19 cellular contexts compared by ENCODE assay signal in the genomic region with DNA sequence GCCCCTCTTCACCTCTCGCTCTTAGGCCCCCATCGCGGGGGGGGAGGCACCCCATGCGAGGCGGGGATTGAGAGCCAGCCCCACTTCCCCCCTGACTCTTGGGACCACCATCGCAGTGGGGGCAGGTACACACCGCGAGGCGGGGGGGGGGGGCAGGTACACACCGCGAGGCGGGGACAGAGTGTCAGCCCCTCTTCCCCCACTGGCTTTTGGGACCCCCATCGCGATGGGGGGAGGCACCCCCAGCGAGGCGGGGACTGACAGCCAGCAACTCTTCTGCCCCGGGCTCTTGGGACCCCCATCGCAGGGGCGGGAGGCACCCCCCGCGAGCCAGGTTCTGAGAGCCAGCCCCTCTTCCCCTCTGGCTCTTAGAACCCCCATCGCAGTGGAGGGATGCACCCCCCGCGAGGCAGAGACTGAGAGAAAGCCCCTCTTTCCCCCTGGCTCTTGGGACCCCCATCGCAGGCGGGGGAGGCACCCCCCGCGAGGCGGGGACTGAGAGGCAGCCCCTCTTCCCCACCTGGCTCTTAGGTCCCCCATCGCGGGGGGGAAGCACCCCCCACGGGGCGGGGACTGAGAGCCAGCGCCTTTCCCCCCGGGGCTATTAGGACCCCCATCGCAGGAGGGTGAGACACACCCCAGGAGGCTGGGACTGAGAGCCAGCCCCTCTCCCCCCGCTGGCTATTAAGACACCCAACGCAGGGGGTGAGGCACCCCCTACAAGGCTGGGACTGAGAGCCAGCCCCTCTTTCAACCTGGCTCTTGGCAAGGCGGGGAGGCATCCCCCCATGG.
DNase-seq lines count a peak whose midpoint lies in the region; ATAC-seq, FAIRE-seq and TF ChIP-seq lines count a peak whose summit lies in the region.
"Had no signal": no experiment of that assay in that cellular context is flagged by ENCODE, and none has a peak within 500 bp of the region (broad histone marks: within the 10 kb centered on the region; RNA-seq: fewer than 3 reads in every experiment).

No MANE protein-coding gene starts in this region.

- no peaks in the 10 kb centered on the region for H3K9me3 ChIP-seq in A549
- no peaks in the 10 kb centered on the region for H3K9me3 ChIP-seq in BE2C
- no peaks in the 10 kb centered on the region for H3K9me3 ChIP-seq in HepG2 (ENCODE audit: low read length)
- H3K9me3 ChIP-seq: suprapubic skin had no signal

- no peak overlapping the region for H2AFZ ChIP-seq in HepG2 (ENCODE audit: low read length)

- FAIRE-seq in A549 (lab: Jason Lieb, UNC) (no peak), HepG2 (lab: Jason Lieb, UNC) (no peak), H54 (lab: Jason Lieb, UNC) (no peak)
- FAIRE-seq: H1 had no signal

- H3K4me3 ChIP-seq in A549, result no peak overlapping the region
- no peak overlapping the region for H3K4me3 ChIP-seq in BE2C (ENCODE audit: low read depth, low read length)
- no peak overlapping the region for H3K4me3 ChIP-seq in HepG2 (replicated peaks in 1 of 3; ENCODE audit: insufficient read depth in 1 of 3, low read depth in 2 of 3, low read length in 3 of 3)
- H3K4me3 ChIP-seq: suprapubic skin had no signal

- H3K4me1 ChIP-seq in A549 (no peaks in the 10 kb centered on the region), BE2C (no peaks in the 10 kb centered on the region), HepG2 (ENCODE audit: insufficient read depth, low read length) (0 out of 2 replicates have a peak, but pooled peaks cover 8% of the 10 kb centered on the region)
- H3K4me1 ChIP-seq: suprapubic skin had no signal

- H3K36me3 ChIP-seq in BE2C (no peaks in the 10 kb centered on the region), HepG2 (replicated peaks in 1 of 2; ENCODE audit: control insufficient read depth in 1 of 2, insufficient read depth in 2 of 2, low read length in 2 of 2) (no peaks in the 10 kb centered on the region)
- H3K36me3 ChIP-seq: suprapubic skin had no signal

- H3K27ac ChIP-seq in A549 (peak overlapping the region in 1 of 2 experiments; percentile 60; a peak in 1 of 6 replicates), HepG2 (ENCODE audit: extremely low read length, insufficient read depth, low read length) (no peak overlapping the region)
- H3K27ac ChIP-seq: suprapubic skin had no signal

- H3K4me2 ChIP-seq in A549, result 0 out of 3 replicates have a peak overlapping the region, but pooled peaks have one; percentile 19
- H3K4me2 ChIP-seq in HepG2 (ENCODE audit: low read depth, low read length), result no peak overlapping the region

- in situ Hi-C loops in HepG2 (cut with HindIII; ENCODE audit: extremely low pct_ligation_motif_present, low pct_unique_long_range_greater_than_20kb), result no loop called here
- in situ Hi-C loops in ACHN (cut with HindIII; ENCODE audit: low pct_ligation_motif_present, low pct_unique_long_range_greater_than_20kb, low sequenced_read_pairs), result no loop called here

- intact Hi-C loops in HepG2 (cut with micrococcal nuclease; ENCODE audit: unreplicated experiment), result no loop called here

- no peaks in the 10 kb centered on the region for H3K79me2 ChIP-seq in HepG2 (ENCODE audit: insufficient read depth, low read length)

- peak; percentile 33 to 51; a peak in 2 of 6 replicates for ATAC-seq in A549
- ATAC-seq in HepG2, result peak; percentile 34
- ATAC-seq: activated CD8-positive, alpha-beta memory T cell treated with anti-CD3 and anti-CD28 coated beads, Interleukin-2, amount 10 ng/mL, durations not matched to agents 7 days and 5 days had no signal

- CTCF ChIA-PET in A549 (lab: Yijun Ruan, JAX), result no interaction called here
- CTCF ChIA-PET in HepG2 (lab: Yijun Ruan, JAX; ENCODE audit: low intra/inter-chr PET ratio, low total read pairs), result no interaction called here

- H3K27me3 ChIP-seq in BE2C (no peaks in the 10 kb centered on the region), HepG2 (ENCODE audit: control insufficient read depth in 1 of 2, insufficient read depth in 2 of 2, low read length in 2 of 2) (no peaks in the 10 kb centered on the region)
- H3K27me3 ChIP-seq: suprapubic skin had no signal

- WGBS in A549 (ENCODE audit: missing lambda C conversion rate), result 43% methylated on average over 2 of the region's 39 CpGs
- 96% methylated on average over 14 of the region's 39 CpGs for WGBS in HepG2 (ENCODE audit: low lambda C conversion rate)

- TF ChIP-seq POLR2A in A549 (IDR thresholded peaks at IDR 0.05; ENCODE audit: low read length), result no peak
- TF ChIP-seq POLR2A in HepG2 (IDR thresholded peaks at IDR 0.05; ENCODE audit: insufficient read depth in 1 of 2, low read depth in 2 of 2, low read length in 2 of 2), result no peak
- TF ChIP-seq POLR2A in H54 (IDR thresholded peaks at IDR 0.05; ENCODE audit: low read depth, low read length), result no peak

- POLR2A ChIA-PET in A549 (lab: Yijun Ruan, JAX) (no interaction called here), HepG2 (lab: Yijun Ruan, JAX) (no interaction called here)

- DNase-seq in A549 (ENCODE audit: low read depth in 1 of 2, low spot score in 1 of 2) (no peak), BE2C (peak; percentile 34), T-helper 22 cell (ENCODE audit: low read depth) (peak; percentile 34), HepG2 (ENCODE audit: low spot score) (no peak), DMS153 treated with DMSO at 0.1 percent for 48 hours (lab: John Stamatoyannopoulos, UW; ENCODE audit: unreplicated experiment) (no peak), H54 (ENCODE audit: insufficient read length, low spot score) (no peak), ACHN (no peak)
- DNase-seq: activated CD4-positive, CD25-positive, alpha-beta regulatory T cell treated with anti-CD3 and anti-CD28 coated beads, Interleukin-2, amount 50 U/mL, for 72 hours; activated CD8-positive, alpha-beta memory T cell treated with anti-CD3 and anti-CD28 coated beads, Interleukin-2, amount 10 ng/mL, durations not matched to agents 7 days and 5 days; cerebellar nuclear complex; GF-D8; kidney glomerular epithelial cell; mesendoderm; NCI-H2029; NCI-H446 treated with DMSO at 0.1 percent for 48 hours; SHP77 treated with DMSO at 0.1 percent for 48 hours; stimulated activated CD4-positive, alpha-beta T cell treated with anti-CD3 and anti-CD28 coated beads, Interleukin-4, amount 100 ng/mL, for 24 hours had no signal

- no peaks in the 10 kb centered on the region for H4K20me1 ChIP-seq in HepG2 (ENCODE audit: insufficient read depth, low read length)

- TF ChIP-seq EP300 in A549 (IDR thresholded peaks at IDR 0.05) (no peak), HepG2 (IDR thresholded peaks at IDR 0.05; ENCODE audit: low read depth in 2 of 2, low read length in 2 of 2) (no peak), HepG2 (CRISPR knock-in tag; IDR thresholded peaks at IDR 0.05; ENCODE audit: borderline replicate concordance) (no peak)

- BruUV-seq in HepG2 (replicated peaks; lab: Mats Ljungman, UMichigan), result no TSS peak

- TF ChIP-seq CTCF in A549 (IDR thresholded peaks at IDR 0.05) (no peak), BE2C (IDR thresholded peaks at IDR 0.05; ENCODE audit: low read depth, low read length) (no peak), HepG2 (CRISPR knock-in tag; IDR thresholded peaks at IDR 0.05) (no peak)

- no peak overlapping the region for H3K9ac ChIP-seq in HepG2 (ENCODE audit: insufficient read depth, low read depth, low read length)

- TF ChIP-seq RAD21 in A549 (conservative IDR thresholded peaks at IDR 0.05 in 1 of 2, IDR thresholded peaks at IDR 0.05 in 1 of 2) (no peak), HepG2 (CRISPR knock-in tag; IDR thresholded peaks at IDR 0.05) (no peak)

TF ChIP-seq in A549, 52 proteins besides CTCF, POLR2A, EP300 and RAD21 (continues in another document):
- no peak for TF ChIP-seq MAFK (IDR thresholded peaks at IDR 0.05; ENCODE audit: partially characterized antibody)
- TF ChIP-seq, protein P1, sequence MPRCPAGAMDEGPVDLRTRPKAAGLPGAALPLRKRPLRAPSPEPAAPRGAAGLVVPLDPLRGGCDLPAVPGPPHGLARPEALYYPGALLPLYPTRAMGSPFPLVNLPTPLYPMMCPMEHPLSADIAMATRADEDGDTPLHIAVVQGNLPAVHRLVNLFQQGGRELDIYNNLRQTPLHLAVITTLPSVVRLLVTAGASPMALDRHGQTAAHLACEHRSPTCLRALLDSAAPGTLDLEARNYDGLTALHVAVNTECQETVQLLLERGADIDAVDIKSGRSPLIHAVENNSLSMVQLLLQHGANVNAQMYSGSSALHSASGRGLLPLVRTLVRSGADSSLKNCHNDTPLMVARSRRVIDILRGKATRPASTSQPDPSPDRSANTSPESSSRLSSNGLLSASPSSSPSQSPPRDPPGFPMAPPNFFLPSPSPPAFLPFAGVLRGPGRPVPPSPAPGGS (IDR thresholded peaks at IDR 0.05), result no peak
- TF ChIP-seq, protein P2, sequence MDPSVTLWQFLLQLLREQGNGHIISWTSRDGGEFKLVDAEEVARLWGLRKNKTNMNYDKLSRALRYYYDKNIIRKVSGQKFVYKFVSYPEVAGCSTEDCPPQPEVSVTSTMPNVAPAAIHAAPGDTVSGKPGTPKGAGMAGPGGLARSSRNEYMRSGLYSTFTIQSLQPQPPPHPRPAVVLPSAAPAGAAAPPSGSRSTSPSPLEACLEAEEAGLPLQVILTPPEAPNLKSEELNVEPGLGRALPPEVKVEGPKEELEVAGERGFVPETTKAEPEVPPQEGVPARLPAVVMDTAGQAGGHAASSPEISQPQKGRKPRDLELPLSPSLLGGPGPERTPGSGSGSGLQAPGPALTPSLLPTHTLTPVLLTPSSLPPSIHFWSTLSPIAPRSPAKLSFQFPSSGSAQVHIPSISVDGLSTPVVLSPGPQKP (IDR thresholded peaks at IDR 0.05; ENCODE audit: low read depth, low read length), result no peak

TF ChIP-seq in HepG2, 621 proteins besides CTCF, POLR2A, EP300 and RAD21 (continues in another document):
- TF ChIP-seq ZNF83 (CRISPR knock-in tag; IDR thresholded peaks at IDR 0.05; ENCODE audit: borderline replicate concordance) (no peak), ZNF792 (CRISPR knock-in tag; IDR thresholded peaks at IDR 0.05) (no peak), ZNF543 (CRISPR knock-in tag; IDR thresholded peaks at IDR 0.05) (no peak), SMC3 (IDR thresholded peaks at IDR 0.05; ENCODE audit: low read length) (no peak), NFYB (CRISPR knock-in tag; IDR thresholded peaks at IDR 0.05) (no peak)

Comparison
In these comparisons a context has a peak if more than half of its experiments do, and no peak if none do; other contexts are left out.
1. DNase-seq: peak in BE2C (single experiment) and T-helper 22 cell (single experiment); none in A549 (0 of 2), HepG2 (single experiment), DMS153 treated with DMSO at 0.1 percent for 48 hours (single experiment), H54 (single experiment) and ACHN (single experiment).